In the genomic region with DNA sequence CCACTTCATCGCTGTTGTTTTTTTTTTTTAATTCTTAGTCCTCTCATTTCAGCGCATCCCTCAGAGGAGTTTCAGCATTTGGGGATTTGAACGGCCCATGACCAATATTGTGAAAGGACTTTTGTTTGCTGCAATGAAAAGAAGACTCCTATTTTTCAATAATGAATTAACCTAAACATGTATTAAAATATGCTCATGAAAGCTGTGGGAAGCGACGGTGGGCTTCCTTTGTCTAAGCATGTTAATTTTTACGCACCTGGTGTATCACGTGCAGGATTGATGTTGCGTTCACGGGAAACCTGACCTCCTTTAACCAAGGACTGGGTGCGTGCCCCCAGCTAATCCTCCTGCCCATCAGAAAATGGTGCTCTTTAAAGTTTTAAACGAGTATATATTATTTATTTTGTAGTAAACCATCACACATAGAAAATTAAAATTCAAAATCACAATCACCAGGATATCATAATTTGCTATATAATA, we compare ENCODE assay signal across 8 cellular contexts. TPM values are rescaled to one million over a fixed set of nuclear protein-coding genes. Genes with fewer than 3 reads are reported as not detected.
DNase-seq lines count a peak whose midpoint lies in the region; ATAC-seq and TF ChIP-seq lines count a peak whose summit lies in the region.

No MANE protein-coding gene starts in this region.

- H3K9me3 ChIP-seq in CD4-positive, CD25-positive, alpha-beta regulatory T cell (ENCODE audit: control insufficient read depth in 2 of 2, low read length in 2 of 2): no peaks in the 10 kb centered on the region

- peaks cover 21% of the 10 kb centered on the region for H3K4me1 ChIP-seq in CD4-positive, CD25-positive, alpha-beta regulatory T cell (ENCODE audit: control insufficient read depth, insufficient read depth, low read length, poor library complexity, severe bottlenecking)

- no peak for ATAC-seq in CD4-positive, CD25-positive, alpha-beta regulatory T cell (ENCODE audit: low read depth in 2 of 2)
- peak; percentile 25 for ATAC-seq in HG03066 (IDR thresholded peaks at IDR 0.05; ENCODE audit: low read depth, unreplicated experiment)
- ATAC-seq in natural killer cell treated with Interleukin-12 subunit alpha and Interleukin-12 subunit beta and Interleukin-15 and Interleukin-18, amount 100 ng/mL, for 72 hours: no peak
- ATAC-seq in GM21390 (IDR thresholded peaks at IDR 0.05; ENCODE audit: unreplicated experiment): no peak
- no peak for ATAC-seq in HG03469 (IDR thresholded peaks at IDR 0.05; ENCODE audit: unreplicated experiment)

- H3K27ac ChIP-seq in CD4-positive, CD25-positive, alpha-beta regulatory T cell (ENCODE audit: insufficient read depth, low read length, poor library complexity, severe bottlenecking): no peak overlapping the region

- peak overlapping the region; percentile 86 to 96 (median 88) for H3K4me3 Mint-ChIP-seq in CD4-positive, CD25-positive, alpha-beta regulatory T cell
- peak overlapping the region; percentile 93 for H3K4me3 Mint-ChIP-seq in natural killer cell treated with Interleukin-12 subunit alpha and Interleukin-12 subunit beta and Interleukin-15 and Interleukin-18, amount 100 ng/mL, for 72 hours

- H3K27ac Mint-ChIP-seq in CD4-positive, CD25-positive, alpha-beta regulatory T cell: no peak overlapping the region
- peak overlapping the region; percentile 31 to 39 for H3K27ac Mint-ChIP-seq in natural killer cell treated with Interleukin-12 subunit alpha and Interleukin-12 subunit beta and Interleukin-15 and Interleukin-18, amount 100 ng/mL, for 72 hours

- H3K9me3 Mint-ChIP-seq in CD4-positive, CD25-positive, alpha-beta regulatory T cell: peaks cover 0 to 5% (median 0%) of the 10 kb centered on the region in 7 donors
- no peaks in the 10 kb centered on the region for H3K9me3 Mint-ChIP-seq in natural killer cell treated with Interleukin-12 subunit alpha and Interleukin-12 subunit beta and Interleukin-15 and Interleukin-18, amount 100 ng/mL, for 72 hours

- H3K27me3 ChIP-seq in CD4-positive, CD25-positive, alpha-beta regulatory T cell (ENCODE audit: control insufficient read depth, insufficient read depth, low read length): no peaks in the 10 kb centered on the region

- H3K4me3 ChIP-seq in CD4-positive, CD25-positive, alpha-beta regulatory T cell (ENCODE audit: low read depth, low read length): peak overlapping the region; percentile 68
- H3K4me3 ChIP-seq in cardiac fibroblast (replicated peaks in 1 of 2; ENCODE audit: low read depth in 2 of 2, low read length in 2 of 2): peak overlapping the region; percentile 76

- H3K27me3 Mint-ChIP-seq in CD4-positive, CD25-positive, alpha-beta regulatory T cell: peaks cover 10% of the 10 kb centered on the region
- H3K27me3 Mint-ChIP-seq in natural killer cell treated with Interleukin-12 subunit alpha and Interleukin-12 subunit beta and Interleukin-15 and Interleukin-18, amount 100 ng/mL, for 72 hours: peaks cover 9 to 19% of the 10 kb centered on the region in 2 donors

- H3K36me3 ChIP-seq in CD4-positive, CD25-positive, alpha-beta regulatory T cell (ENCODE audit: control insufficient read depth, insufficient read depth, low read length): no peaks in the 10 kb centered on the region

- no peak for TF ChIP-seq CTCF in cardiac fibroblast (IDR thresholded peaks at IDR 0.05; ENCODE audit: low read depth, low read length)

- H3K4me1 Mint-ChIP-seq in CD4-positive, CD25-positive, alpha-beta regulatory T cell: peaks cover 0 to 19% (median 9%) of the 10 kb centered on the region in 4 donors
- H3K4me1 Mint-ChIP-seq in natural killer cell treated with Interleukin-12 subunit alpha and Interleukin-12 subunit beta and Interleukin-15 and Interleukin-18, amount 100 ng/mL, for 72 hours (ENCODE audit: low read depth in 2 of 2): peaks cover 8 to 11% of the 10 kb centered on the region in 2 donors

- no peak for DNase-seq in CD4-positive, CD25-positive, alpha-beta regulatory T cell
- DNase-seq in cardiac fibroblast (ENCODE audit: low read depth in 2 of 2) (peak in 1 of 2 donors; percentile 19), DMS 273 (lab: John Stamatoyannopoulos, UW; ENCODE audit: unreplicated experiment) (no peak), DMS53 treated with DMSO at 0.1 percent for 48 hours (lab: John Stamatoyannopoulos, UW; ENCODE audit: unreplicated experiment) (no peak)
- no peak for DNase-seq in natural killer cell treated with Interleukin-12 subunit alpha and Interleukin-12 subunit beta and Interleukin-15 and Interleukin-18, amount 100 ng/mL, for 72 hours (ENCODE audit: low spot score)

- H3K36me3 Mint-ChIP-seq in CD4-positive, CD25-positive, alpha-beta regulatory T cell: no peaks in the 10 kb centered on the region
- no peaks in the 10 kb centered on the region for H3K36me3 Mint-ChIP-seq in natural killer cell treated with Interleukin-12 subunit alpha and Interleukin-12 subunit beta and Interleukin-15 and Interleukin-18, amount 100 ng/mL, for 72 hours

RNA-seq across cellular contexts. Expression of a gene that starts 0.6 kb away (rescaled TPM):
- total RNA-seq in CD4-positive, CD25-positive, alpha-beta regulatory T cell: not detected
- polyA plus RNA-seq in CD4-positive, CD25-positive, alpha-beta regulatory T cell: under 1 TPM in 2 of 4 donors, not detected in 2; 0.18 to 0.47 TPM
- total RNA-seq in natural killer cell treated with Interleukin-12 subunit alpha and Interleukin-12 subunit beta and Interleukin-15 and Interleukin-18, amount 100 ng/mL, for 72 hours: not detected

RNA-seq across cellular contexts. Expression of a gene that starts 46.3 kb away (rescaled TPM):
- 18.2 TPM for total RNA-seq in CD4-positive, CD25-positive, alpha-beta regulatory T cell
- 10 to 100 TPM; 39.8 to 45.3 (median 44.0) TPM for polyA plus RNA-seq in CD4-positive, CD25-positive, alpha-beta regulatory T cell
- 10 to 100 TPM; 22.1 to 22.7 TPM for total RNA-seq in natural killer cell treated with Interleukin-12 subunit alpha and Interleukin-12 subunit beta and Interleukin-15 and Interleukin-18, amount 100 ng/mL, for 72 hours

Comparison
In these comparisons a context has a peak if more than half of its experiments do, and no peak if none do; other contexts are left out.
1. H3K27ac Mint-ChIP-seq: peak in natural killer cell treated with Interleukin-12 subunit alpha and Interleukin-12 subunit beta and Interleukin-15 and Interleukin-18, amount 100 ng/mL, for 72 hours (2 of 2); none in CD4-positive, CD25-positive, alpha-beta regulatory T cell (0 of 3).